10 cellular contexts compared by ENCODE assay signal in the genomic region with DNA sequence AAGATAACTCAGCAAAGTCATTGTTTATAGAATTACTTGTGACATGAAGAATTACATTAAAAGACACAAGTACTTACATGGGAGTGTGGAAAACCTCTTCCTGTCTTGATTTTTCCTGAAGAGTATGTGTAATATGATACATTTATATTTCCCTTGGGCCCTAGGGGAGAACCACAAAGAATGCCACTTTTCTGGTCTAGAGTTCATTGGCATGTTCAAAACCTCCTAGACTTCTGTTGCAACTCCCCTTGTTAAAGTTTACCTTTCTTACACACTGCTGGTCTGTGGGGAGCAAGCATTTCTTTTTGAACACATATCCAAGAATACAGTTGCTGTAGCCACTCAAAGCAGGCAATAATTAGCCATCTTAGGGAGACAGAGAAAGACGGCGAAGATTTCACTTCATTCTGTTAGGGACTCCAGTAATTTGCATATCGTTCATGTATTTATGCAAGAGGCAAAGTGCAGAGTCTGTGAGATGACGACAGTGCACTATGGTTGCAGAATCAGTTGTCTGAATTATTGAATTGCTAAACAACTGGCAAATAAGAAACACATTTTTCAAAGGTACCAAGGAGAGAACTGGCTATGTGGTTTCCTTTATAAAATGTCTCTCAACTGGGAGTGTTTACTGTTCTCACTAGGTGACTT.
A peak's percentile ranks its signal among the peaks of the same experiment; 100 is the strongest.
DNase-seq lines count a peak whose midpoint lies in the region; ATAC-seq and TF ChIP-seq lines count a peak whose summit lies in the region.
"Had no signal": no experiment of that assay in that cellular context is flagged by ENCODE, and none has a peak within 500 bp of the region (broad histone marks: within the 10 kb centered on the region; RNA-seq: fewer than 3 reads in every experiment).

No MANE protein-coding gene starts in this region.

- H3K36me3 ChIP-seq in SJCRH30: no peaks in the 10 kb centered on the region

- no peak for TF ChIP-seq CTCF in natural killer cell (IDR thresholded peaks at IDR 0.05)

- peaks cover 18% of the 10 kb centered on the region for H3K4me1 ChIP-seq in SJCRH30

- H3K9me3 Mint-ChIP-seq in natural killer cell: no peaks in the 10 kb centered on the region
- H3K9me3 Mint-ChIP-seq: activated T-helper 1 cell treated with anti-CD3 and anti-CD28 coated beads, Interleukin-12 subunit alpha, Interleukin-12 subunit beta, Interleukin-2, Interleukin-4 antibody, amounts not matched to agents 30 ng/mL and 10 ng/mL and 1 ng/mL, durations not matched to agents 14 hours and 24 hours and 36 hours; stimulated activated naive B cell treated with anti-CD40 and anti-IgM and Interleukin-4, amounts not matched to agents 10 μg/mL and 1 μg/mL and 100 μg/mL, for 72 hours had no signal

- no peaks in the 10 kb centered on the region for H3K27me3 ChIP-seq in SJCRH30

- intact Hi-C loops in natural killer cell (cut with micrococcal nuclease): loop anchor here (5.0 kb wide), 1 partner anchor 666 kb away; no protein-coding TSS in a partner anchor

- ATAC-seq in natural killer cell (no peak), GM18511 (IDR thresholded peaks at IDR 0.05; ENCODE audit: unreplicated experiment) (no peak), GM19324 (IDR thresholded peaks at IDR 0.05; ENCODE audit: low FRiP score, unreplicated experiment) (no peak)
- ATAC-seq: stimulated activated naive B cell treated with anti-CD40 and anti-IgM and Interleukin-4, amounts not matched to agents 10 μg/mL and 1 μg/mL and 100 μg/mL, for 72 hours had no signal

- no peak overlapping the region for H3K27ac ChIP-seq in SJCRH30

- no peak overlapping the region for H3K4me3 ChIP-seq in SJCRH30

- no peak overlapping the region for H3K4me3 Mint-ChIP-seq in natural killer cell
- H3K4me3 Mint-ChIP-seq: activated T-helper 1 cell treated with anti-CD3 and anti-CD28 coated beads, Interleukin-12 subunit alpha, Interleukin-12 subunit beta, Interleukin-2, Interleukin-4 antibody, amounts not matched to agents 30 ng/mL and 10 ng/mL and 1 ng/mL, durations not matched to agents 14 hours and 24 hours and 36 hours; stimulated activated naive B cell treated with anti-CD40 and anti-IgM and Interleukin-4, amounts not matched to agents 10 μg/mL and 1 μg/mL and 100 μg/mL, for 72 hours had no signal

- H3K36me3 Mint-ChIP-seq in natural killer cell: no peaks in the 10 kb centered on the region
- H3K36me3 Mint-ChIP-seq: stimulated activated naive B cell treated with anti-CD40 and anti-IgM and Interleukin-4, amounts not matched to agents 10 μg/mL and 1 μg/mL and 100 μg/mL, for 72 hours had no signal

- no peaks in the 10 kb centered on the region for H3K9me3 ChIP-seq in SJCRH30 (replicated peaks)

- DNase-seq in NCI-H2107 treated with DMSO at 0.1 percent for 48 hours (lab: John Stamatoyannopoulos, UW; ENCODE audit: unreplicated experiment) (peak; percentile 34), NCI-H2107 (lab: John Stamatoyannopoulos, UW) (no peak), SJCRH30 (peak; percentile 3 to 61), glomerular visceral epithelial cell (ENCODE audit: extremely low spot score) (peak; percentile 75), smooth muscle cell of the brain vasculature (ENCODE audit: low read depth, low spot score) (peak; percentile 26), natural killer cell (no peak)
- DNase-seq: stimulated activated naive B cell treated with anti-CD40 and anti-IgM and Interleukin-4, amounts not matched to agents 10 μg/mL and 1 μg/mL and 100 μg/mL, for 72 hours had no signal

- no peaks in the 10 kb centered on the region for H3K27me3 Mint-ChIP-seq in natural killer cell (ENCODE audit: low read depth in 2 of 2)
- H3K27me3 Mint-ChIP-seq: stimulated activated naive B cell treated with anti-CD40 and anti-IgM and Interleukin-4, amounts not matched to agents 10 μg/mL and 1 μg/mL and 100 μg/mL, for 72 hours had no signal

- H3K27ac Mint-ChIP-seq in natural killer cell: no peak overlapping the region
- H3K27ac Mint-ChIP-seq: activated T-helper 1 cell treated with anti-CD3 and anti-CD28 coated beads, Interleukin-12 subunit alpha, Interleukin-12 subunit beta, Interleukin-2, Interleukin-4 antibody, amounts not matched to agents 30 ng/mL and 10 ng/mL and 1 ng/mL, durations not matched to agents 14 hours and 24 hours and 36 hours; stimulated activated naive B cell treated with anti-CD40 and anti-IgM and Interleukin-4, amounts not matched to agents 10 μg/mL and 1 μg/mL and 100 μg/mL, for 72 hours had no signal

- H3K4me1 Mint-ChIP-seq in natural killer cell: no peaks in the 10 kb centered on the region
- H3K4me1 Mint-ChIP-seq: stimulated activated naive B cell treated with anti-CD40 and anti-IgM and Interleukin-4, amounts not matched to agents 10 μg/mL and 1 μg/mL and 100 μg/mL, for 72 hours had no signal

Comparison
In these comparisons a context has a peak if more than half of its experiments do, and no peak if none do; other contexts are left out.
1. DNase-seq: peak in NCI-H2107 treated with DMSO at 0.1 percent for 48 hours (single experiment), SJCRH30 (2 of 2), glomerular visceral epithelial cell (single experiment) and smooth muscle cell of the brain vasculature (single experiment); none in NCI-H2107 (single experiment) and natural killer cell (single experiment).